In the genomic region with DNA sequence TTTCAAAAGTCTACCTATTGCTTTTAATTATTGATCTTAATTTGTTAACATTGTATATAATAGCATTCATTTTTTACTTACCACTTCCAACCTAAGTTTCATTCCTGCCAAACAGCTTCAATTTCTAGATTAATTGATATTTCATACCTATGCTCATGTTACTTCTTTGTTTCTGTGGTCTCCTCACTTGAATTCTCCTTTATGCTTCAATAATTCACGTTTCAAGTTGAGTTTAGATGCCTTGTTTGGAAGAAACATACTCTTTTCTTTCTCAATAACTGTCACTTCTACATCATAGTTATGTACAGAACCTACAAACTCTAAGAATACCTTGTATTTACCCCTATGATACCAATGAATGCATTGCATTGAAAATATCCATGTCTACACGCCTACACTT, we compare ENCODE assay signal across 23 cellular contexts.
DNase-seq lines count a peak whose midpoint lies in the region; ATAC-seq and TF ChIP-seq lines count a peak whose summit lies in the region.
"Had no signal": no experiment of that assay in that cellular context is flagged by ENCODE, and none has a peak within 500 bp of the region (broad histone marks: within the 10 kb centered on the region; RNA-seq: fewer than 3 reads in every experiment).

No MANE protein-coding gene starts in this region.

- no peaks in the 10 kb centered on the region for H3K4me1 ChIP-seq in left lung
- H3K4me1 ChIP-seq: A549; BE2C; BLaER1 treated with 17β-estradiol and CSF1 and Interleukin-3, amounts not matched to agents 10 nM and 100 nM had no signal

- in situ Hi-C loops in KBM-7 (cut with MboI; ENCODE audit: low pct_unique_long_range_greater_than_20kb, low sequenced_read_pairs) = no loop called here

- H3K4me3 ChIP-seq in GM12865 (ENCODE audit: low read depth, low read length) = no peak overlapping the region
- H3K4me3 ChIP-seq in left lung = no peak overlapping the region
- H3K4me3 ChIP-seq: A549; BLaER1 treated with 17β-estradiol and CSF1 and Interleukin-3, amounts not matched to agents 10 nM and 100 nM; GM23338 had no signal

- H3K36me3 ChIP-seq in left lung = no peaks in the 10 kb centered on the region
- H3K36me3 ChIP-seq: BE2C; BLaER1 treated with 17β-estradiol and CSF1 and Interleukin-3, amounts not matched to agents 10 nM and 100 nM had no signal

- peak; percentile 14 for DNase-seq in GM12865 (ENCODE audit: low read depth)
- no peak for DNase-seq in SK-N-DZ (ENCODE audit: low spot score)
- DNase-seq in left lung = no peak
- no peak for DNase-seq in NCI-H2107 treated with DMSO at 0.1 percent for 48 hours (lab: John Stamatoyannopoulos, UW; ENCODE audit: unreplicated experiment)
- no peak for DNase-seq in KBM-7
- DNase-seq: 8988T; ACHN; AML-193; BE2C; Calu3; CD4-positive, alpha-beta T cell; CD8-positive, alpha-beta memory T cell; COR-L47; DMS53; DMS79 treated with DMSO at 0.1 percent for 48 hours; H9; HFFc6 had no signal

- ATAC-seq in GM18868 (IDR thresholded peaks at IDR 0.05; ENCODE audit: unreplicated experiment) (peak; percentile 59), HG03457 (IDR thresholded peaks at IDR 0.05; ENCODE audit: unreplicated experiment) (peak; percentile 45), left lung (no peak)
- ATAC-seq: A549, GM23338, HCT116 had no signal

- peaks cover 0 to 2% of the 10 kb centered on the region in 2 donors for H3K9me3 ChIP-seq in left lung
- H3K9me3 ChIP-seq: BE2C; BLaER1 treated with 17β-estradiol and CSF1 and Interleukin-3, amounts not matched to agents 10 nM and 100 nM had no signal

- intact Hi-C loops in left lung (cut with DNase I) = no loop called here

- H3K27me3 ChIP-seq in left lung = no peaks in the 10 kb centered on the region
- H3K27me3 ChIP-seq: BE2C; BLaER1 treated with 17β-estradiol and CSF1 and Interleukin-3, amounts not matched to agents 10 nM and 100 nM had no signal

- no peak overlapping the region for H3K27ac ChIP-seq in left lung
- H3K27ac ChIP-seq: A549; BLaER1 treated with 17β-estradiol and CSF1 and Interleukin-3, amounts not matched to agents 10 nM and 100 nM had no signal

- TF ChIP-seq CTCF in GM12865 (IDR thresholded peaks at IDR 0.05; ENCODE audit: insufficient read depth, low read depth, low read length, missing control alignments) (no peak), left lung (IDR thresholded peaks at IDR 0.05) (no peak)
